ENCODE assay signal across 8 cellular contexts in the genomic region with DNA sequence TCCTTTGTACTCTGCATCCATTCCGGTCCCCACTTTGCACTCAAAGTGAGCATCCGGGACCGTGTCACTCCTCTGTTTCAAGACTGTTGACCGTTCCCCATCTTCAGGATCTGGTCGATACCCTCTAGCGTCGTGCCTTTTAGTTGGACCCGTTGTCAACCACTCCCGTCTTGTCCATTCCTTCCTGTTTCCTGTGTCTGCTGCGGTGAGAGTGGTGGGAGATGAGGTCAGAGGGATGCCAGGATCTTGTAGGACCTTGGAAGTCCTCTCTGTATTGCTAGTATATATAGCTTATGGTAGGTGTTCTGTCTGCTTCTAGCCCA. TPM values are rescaled to one million over a fixed set of nuclear protein-coding genes. Genes with fewer than 3 reads are reported as not detected.
DNase-seq lines count a peak whose midpoint lies in the region; ATAC-seq and TF ChIP-seq lines count a peak whose summit lies in the region.

No MANE protein-coding gene starts in this region.

- H3K9me3 Mint-ChIP-seq in dendritic cell treated with granulocyte-macrophage colony-stimulating factor and Interleukin-4, amounts not matched to agents 40 ng/mL and 50 ng/mL, for 4 days: no peaks in the 10 kb centered on the region

- H3K9me2 ChIP-seq in OCI-LY7 (ENCODE audit: insufficient read depth, low read length): no peaks in the 10 kb centered on the region

- H3K36me3 Mint-ChIP-seq in dendritic cell treated with granulocyte-macrophage colony-stimulating factor and Interleukin-4, amounts not matched to agents 40 ng/mL and 50 ng/mL, for 4 days (ENCODE audit: low read depth): peaks cover 44% of the 10 kb centered on the region

- peaks cover 54% of the 10 kb centered on the region for H3K79me2 ChIP-seq in OCI-LY7 (ENCODE audit: insufficient read depth, low read depth, low read length)

- peak overlapping the region; percentile 89 for H3K27ac Mint-ChIP-seq in dendritic cell treated with granulocyte-macrophage colony-stimulating factor and Interleukin-4, amounts not matched to agents 40 ng/mL and 50 ng/mL, for 4 days

- CTCF ChIA-PET in OCI-LY7 (lab: Charles Lee; ENCODE audit: unreplicated experiment): no interaction called here

- H3K4me3 Mint-ChIP-seq in dendritic cell treated with granulocyte-macrophage colony-stimulating factor and Interleukin-4, amounts not matched to agents 40 ng/mL and 50 ng/mL, for 4 days: peak overlapping the region; percentile 96

- H3K4me3 ChIP-seq in OCI-LY7 (ENCODE audit: low read depth, low read length, poor library complexity, severe bottlenecking): peak overlapping the region; percentile 97
- peak overlapping the region; percentile 87 for H3K4me3 ChIP-seq in mucosa of descending colon

- peak overlapping the region; percentile 67; the same call in 1 of the 2 replicates for H2AFZ ChIP-seq in OCI-LY7 (ENCODE audit: low read length)

- H3K9me3 ChIP-seq in OCI-LY7 (ENCODE audit: low read length) (no peaks in the 10 kb centered on the region), mucosa of descending colon (no peaks in the 10 kb centered on the region)

- ATAC-seq in GM21786 (IDR thresholded peaks at IDR 0.05; ENCODE audit: unreplicated experiment): peak; percentile 18
- ATAC-seq in mucosa of descending colon: peak; percentile 41
- ATAC-seq in HG02642 (IDR thresholded peaks at IDR 0.05; ENCODE audit: poor library complexity, unreplicated experiment): no peak

- H3K4me1 ChIP-seq in OCI-LY7 (ENCODE audit: insufficient read depth, low read length, poor library complexity, severe bottlenecking) (peaks cover 20% of the 10 kb centered on the region), mucosa of descending colon (ENCODE audit: low read depth) (peaks cover 13% of the 10 kb centered on the region)

- POLR2A ChIA-PET in OCI-LY7 (lab: Charles Lee): interaction anchor here (0.5 to 1.6 kb wide), 8 partner anchors 10 to 128 kb away, joined by 3 to 7 read pairs (median 3); no protein-coding TSS in a partner anchor

- peak overlapping the region; percentile 94 for H3K4me2 ChIP-seq in OCI-LY7 (ENCODE audit: low read length)

- peaks cover 37% of the 10 kb centered on the region for H3K36me3 ChIP-seq in OCI-LY7 (ENCODE audit: insufficient read depth, low read length)
- H3K36me3 ChIP-seq in mucosa of descending colon (ENCODE audit: low read depth): no peaks in the 10 kb centered on the region

- BruUV-seq in OCI-LY7 (replicated peaks; lab: Mats Ljungman, UMichigan): no TSS peak

- TF ChIP-seq CTCF in OCI-LY7 (conservative IDR thresholded peaks at IDR 0.05; ENCODE audit: low read length) (no peak), mucosa of descending colon (IDR thresholded peaks at IDR 0.05) (no peak)

- intact Hi-C loops in OCI-LY7 (cut with micrococcal nuclease; ENCODE audit: unreplicated experiment) (loop anchor here (5.0 kb wide), 1 partner anchor 206 kb away; a partner anchor contains a TSS), mucosa of descending colon (cut with DNase I, micrococcal nuclease) (no loop called here)
- intact Hi-C loops in dendritic cell treated with granulocyte-macrophage colony-stimulating factor and Interleukin-4, amounts not matched to agents 40 ng/mL and 50 ng/mL, for 4 days (cut with micrococcal nuclease): no loop called here

- H3K27me3 Mint-ChIP-seq in dendritic cell treated with granulocyte-macrophage colony-stimulating factor and Interleukin-4, amounts not matched to agents 40 ng/mL and 50 ng/mL, for 4 days: no peaks in the 10 kb centered on the region

- peaks cover 22% of the 10 kb centered on the region for H3K4me1 Mint-ChIP-seq in dendritic cell treated with granulocyte-macrophage colony-stimulating factor and Interleukin-4, amounts not matched to agents 40 ng/mL and 50 ng/mL, for 4 days (ENCODE audit: low read depth)

- peak; percentile 40 for DNase-seq in CD1c-positive myeloid dendritic cell (ENCODE audit: extremely low spot score)
- DNase-seq in OCI-LY7 (ENCODE audit: low spot score): no peak
- no peak for DNase-seq in mucosa of descending colon
- no peak for DNase-seq in NCI-H526 (lab: John Stamatoyannopoulos, UW)
- no peak for DNase-seq in globus pallidus (ENCODE audit: low spot score)

- H3K27ac ChIP-seq in OCI-LY7 (ENCODE audit: low read depth, low read length, poor library complexity, severe bottlenecking): peak overlapping the region; percentile 61

- H4K20me1 ChIP-seq in OCI-LY7 (ENCODE audit: insufficient read depth, low read length): peaks cover 14% of the 10 kb centered on the region; the same call in 1 of the 2 replicates

RNA-seq across cellular contexts. Expression of a gene that starts 0.6 kb away (rescaled TPM):
- total RNA-seq in OCI-LY7 (2014; rRNA removed; shearing (Covaris generic)): 67.5 and 80.4 TPM in 2 replicates
- 102 and 105 TPM in 2 replicates for total RNA-seq in OCI-LY7 (2022)
- 100 to 1,000 TPM in 1 of 3 donors, 10 to 100 TPM in 2; 71.7 to 118 (median 85.5) TPM for total RNA-seq in mucosa of descending colon

RNA-seq across cellular contexts. Expression of a gene that starts 8.0 kb away (rescaled TPM):
- total RNA-seq in OCI-LY7 (2014; rRNA removed; shearing (Covaris generic)): not detected in 2 replicates
- not detected in 2 replicates for total RNA-seq in OCI-LY7 (2022)
- total RNA-seq in mucosa of descending colon: not detected

RNA-seq across cellular contexts. Expression of a gene that starts 25.5 kb away (rescaled TPM):
- total RNA-seq in OCI-LY7 (2014; rRNA removed; shearing (Covaris generic)): 79.9 and 82.1 TPM in 2 replicates
- total RNA-seq in OCI-LY7 (2022): 123 and 132 TPM in 2 replicates
- 10 to 100 TPM; 33.6 to 38.2 (median 36.2) TPM for total RNA-seq in mucosa of descending colon

RNA-seq across cellular contexts. Expression of a gene that starts 48.6 kb away (rescaled TPM):
- total RNA-seq in OCI-LY7 (2014; rRNA removed; shearing (Covaris generic)): 1.1 and 1.4 TPM in 2 replicates
- total RNA-seq in OCI-LY7 (2022) (1.2 and 1.4 TPM in 2 replicates), mucosa of descending colon (1 to 10 TPM; 1.1 to 3.2 (median 2.4) TPM)
